Comparison of ENCODE assay signal across 11 cellular contexts in genomic region chr10:74096777-74097176, GRCh38. TPM values are rescaled to one million over a fixed set of nuclear protein-coding genes. Genes with fewer than 3 reads are reported as not detected.
A peak's percentile ranks its signal among the peaks of the same experiment; 100 is the strongest.
DNase-seq lines count a peak whose midpoint lies in the region; ATAC-seq and TF ChIP-seq lines count a peak whose summit lies in the region.
"Had no signal": no experiment of that assay in that cellular context is flagged by ENCODE, and none has a peak within 500 bp of the region (broad histone marks: within the 10 kb centered on the region; RNA-seq: fewer than 3 reads in every experiment).

No MANE protein-coding gene starts in this region.

- DNase-seq in SKM-1 (lab: John Stamatoyannopoulos, UW; ENCODE audit: unreplicated experiment) = no peak
- DNase-seq in cerebellum (ENCODE audit: low spot score) = no peak
- DNase-seq in glutamatergic neuron = no peak
- no peak for DNase-seq in T-helper 1 cell
- DNase-seq: NCI-H226 had no signal

- no peak for TF ChIP-seq CTCF in glutamatergic neuron (IDR thresholded peaks at IDR 0.05; ENCODE audit: partially characterized antibody, unreplicated experiment)

- H4K20me1 ChIP-seq in BLaER1 = peaks cover 10% of the 10 kb centered on the region

- no peak overlapping the region for H3K4me3 ChIP-seq in BLaER1
- H3K4me3 ChIP-seq: A549 had no signal

- H3K27me3 Mint-ChIP-seq in glutamatergic neuron (ENCODE audit: unreplicated experiment) = peaks cover 4% of the 10 kb centered on the region
- H3K27me3 Mint-ChIP-seq: brain had no signal

- peak overlapping the region; percentile 27; the same call in 1 of the 2 replicates for H3K27ac ChIP-seq in BLaER1
- H3K27ac ChIP-seq: A549 had no signal

- peaks cover 32% of the 10 kb centered on the region for H3K4me1 ChIP-seq in BLaER1

- no peaks in the 10 kb centered on the region for H3K4me1 Mint-ChIP-seq in glutamatergic neuron (ENCODE audit: low read depth, unreplicated experiment)
- H3K4me1 Mint-ChIP-seq: brain had no signal

- no peaks in the 10 kb centered on the region for H3K27me3 ChIP-seq in BLaER1

- ATAC-seq in GM19035 (IDR thresholded peaks at IDR 0.05; ENCODE audit: unreplicated experiment) (peak; percentile 69), HG02623 (IDR thresholded peaks at IDR 0.05; ENCODE audit: unreplicated experiment) (peak; percentile 68), HG03460 (IDR thresholded peaks at IDR 0.05; ENCODE audit: unreplicated experiment) (peak; percentile 96)
- ATAC-seq: A549 had no signal

- H3K9ac ChIP-seq in BLaER1 = no peak overlapping the region

- H3K27ac Mint-ChIP-seq in glutamatergic neuron (ENCODE audit: unreplicated experiment) = no peak overlapping the region

- H3K4me2 ChIP-seq in BLaER1 = peak overlapping the region; percentile 74
- H3K4me2 ChIP-seq: A549 had no signal

- H3K36me3 ChIP-seq in BLaER1 = peaks cover 94% of the 10 kb centered on the region

- no peaks in the 10 kb centered on the region for H3K9me3 ChIP-seq in BLaER1
- H3K9me3 ChIP-seq: A549 had no signal

- H3K36me3 Mint-ChIP-seq in glutamatergic neuron (ENCODE audit: unreplicated experiment) = no peaks in the 10 kb centered on the region

- H3K9me3 Mint-ChIP-seq in glutamatergic neuron (ENCODE audit: unreplicated experiment) = no peaks in the 10 kb centered on the region
- H3K9me3 Mint-ChIP-seq: brain had no signal

- no peak overlapping the region for H3K4me3 Mint-ChIP-seq in glutamatergic neuron (ENCODE audit: unreplicated experiment)
- H3K4me3 Mint-ChIP-seq: brain had no signal

RNA-seq across cellular contexts. Expression of gene AP3M1, which starts 53.9 kb away (rescaled TPM):
- total RNA-seq in cerebellum (43.3 TPM), glutamatergic neuron (ENCODE audit: unreplicated experiment) (63.4 TPM)

RNA-seq across cellular contexts. Expression of gene ADK, which starts 54.2 kb away (rescaled TPM):
- total RNA-seq in cerebellum (44.1 TPM), glutamatergic neuron (ENCODE audit: unreplicated experiment) (16.4 TPM)
